8 cellular contexts compared by ENCODE assay signal in genomic region chr10:42475168-42476098, GRCh38.
A peak's percentile ranks its signal among the peaks of the same experiment; 100 is the strongest.
DNase-seq lines count a peak whose midpoint lies in the region; ATAC-seq and TF ChIP-seq lines count a peak whose summit lies in the region.

No MANE protein-coding gene starts in this region.

- WGBS in esophagus muscularis mucosa = 49% methylated on average over 26 of the region's 52 CpGs

- peaks cover 57% of the 10 kb centered on the region for H3K9me3 Mint-ChIP-seq in progenitor cell of endocrine pancreas (ENCODE audit: low read depth)

- TF ChIP-seq POLR2A in esophagus muscularis mucosa (IDR thresholded peaks at IDR 0.05; ENCODE audit: low read depth) = no peak

- H3K9me3 ChIP-seq in esophagus muscularis mucosa = no peaks in the 10 kb centered on the region
- peaks cover 4% of the 10 kb centered on the region for H3K9me3 ChIP-seq in mucosa of descending colon

- no peaks in the 10 kb centered on the region for H3K27me3 Mint-ChIP-seq in progenitor cell of endocrine pancreas

- TF ChIP-seq EP300 in esophagus muscularis mucosa (IDR thresholded peaks at IDR 0.05) = no peak

- H3K27ac Mint-ChIP-seq in progenitor cell of endocrine pancreas = no peak overlapping the region

- no peak for ATAC-seq in mucosa of descending colon
- no peak for ATAC-seq in GM18517 (IDR thresholded peaks at IDR 0.05; ENCODE audit: unreplicated experiment)
- ATAC-seq in GM19395 (IDR thresholded peaks at IDR 0.05; ENCODE audit: unreplicated experiment) = no peak

- peaks cover 2% of the 10 kb centered on the region for H3K36me3 Mint-ChIP-seq in progenitor cell of endocrine pancreas (ENCODE audit: insufficient read depth)

- peak; percentile 99 for DNase-seq in Caki2 (ENCODE audit: low read depth)
- DNase-seq in NCI-H446 (lab: John Stamatoyannopoulos, UW) = peak; percentile 1 to 27
- DNase-seq in esophagus muscularis mucosa (ENCODE audit: extremely low spot score) = no peak
- peak in 6 of 10 donors; percentile 25 to 90 (median 56) for DNase-seq in posterior cingulate gyrus
- DNase-seq in mucosa of descending colon = no peak
- DNase-seq in progenitor cell of endocrine pancreas (ENCODE audit: low spot score, unreplicated experiment) = no peak

- intact Hi-C loops in esophagus muscularis mucosa (cut with DNase I) (no loop called here), posterior cingulate gyrus (cut with DNase I) (no loop called here), mucosa of descending colon (cut with DNase I, micrococcal nuclease) (no loop called here)

- H3K4me1 Mint-ChIP-seq in progenitor cell of endocrine pancreas (ENCODE audit: low read depth) = no peaks in the 10 kb centered on the region

- no peak overlapping the region for H3K4me3 Mint-ChIP-seq in progenitor cell of endocrine pancreas (ENCODE audit: low read depth)

- H3K4me3 ChIP-seq in esophagus muscularis mucosa (peak overlapping the region; percentile 33 to 49 (median 40)), mucosa of descending colon (no peak overlapping the region)

- in situ Hi-C loops in Caki2 (cut with HindIII; ENCODE audit: low pct_unique_long_range_greater_than_20kb, low sequenced_read_pairs) = no loop called here

- H3K36me3 ChIP-seq in esophagus muscularis mucosa (no peaks in the 10 kb centered on the region), mucosa of descending colon (ENCODE audit: low read depth) (no peaks in the 10 kb centered on the region)

- H3K27me3 ChIP-seq in esophagus muscularis mucosa = peaks cover 0 to 24% (median 0%) of the 10 kb centered on the region in 4 donors

- peak overlapping the region in 1 of 4 donors; percentile 10 for H3K27ac ChIP-seq in esophagus muscularis mucosa (replicated peaks in 1 of 4)

- H3K4me1 ChIP-seq in esophagus muscularis mucosa (peaks cover 0 to 12% (median 8%) of the 10 kb centered on the region in 4 donors), mucosa of descending colon (ENCODE audit: low read depth) (no peaks in the 10 kb centered on the region)

- TF ChIP-seq CTCF in esophagus muscularis mucosa (IDR thresholded peaks at IDR 0.05) = no peak
- no peak for TF ChIP-seq CTCF in mucosa of descending colon (IDR thresholded peaks at IDR 0.05)
- TF ChIP-seq CTCF in progenitor cell of endocrine pancreas (IDR thresholded peaks at IDR 0.05; ENCODE audit: unreplicated experiment) = no peak

Comparison
In these comparisons a context has a peak if more than half of its experiments do, and no peak if none do; other contexts are left out.
1. DNase-seq: peak in Caki2 (single experiment), NCI-H446 (2 of 2) and posterior cingulate gyrus (6 of 10); none in esophagus muscularis mucosa (single experiment), mucosa of descending colon (0 of 3) and progenitor cell of endocrine pancreas (single experiment).